16 cellular contexts compared by ENCODE assay signal in genomic region chr2:218394298-218395089, GRCh38. TPM values are rescaled to one million over a fixed set of nuclear protein-coding genes. Genes with fewer than 3 reads are reported as not detected.
DNase-seq lines count a peak whose midpoint lies in the region; ATAC-seq and TF ChIP-seq lines count a peak whose summit lies in the region.
"Had no signal": no experiment of that assay in that cellular context is flagged by ENCODE, and none has a peak within 500 bp of the region (broad histone marks: within the 10 kb centered on the region; RNA-seq: fewer than 3 reads in every experiment).

No MANE protein-coding gene starts in this region.

- H3K9me3 Mint-ChIP-seq in activated T-helper 17 cell treated with anti-CD3 and anti-CD28 coated beads, Interleukin-2, amount 50 U/mL, for 72 hours: no peaks in the 10 kb centered on the region
- H3K9me3 Mint-ChIP-seq in natural killer cell treated with Interleukin-12 subunit alpha and Interleukin-12 subunit beta and Interleukin-15 and Interleukin-18, amount 100 ng/mL, for 72 hours: no peaks in the 10 kb centered on the region
- no peaks in the 10 kb centered on the region for H3K9me3 Mint-ChIP-seq in nephron progenitor cell

- H3K27ac ChIP-seq in BLaER1 treated with 17β-estradiol and CSF1 and Interleukin-3, amounts not matched to agents 10 nM and 100 nM: peak overlapping the region; percentile 23 to 100 (median 96); a peak in 20 of 22 replicates
- H3K27ac ChIP-seq: SJSA1 had no signal

- peak overlapping the region; percentile 76 to 99 (median 95) for H3K4me2 ChIP-seq in BLaER1 treated with 17β-estradiol and CSF1 and Interleukin-3, amounts not matched to agents 10 nM and 100 nM

- no peaks in the 10 kb centered on the region for H3K9me3 ChIP-seq in BLaER1 treated with 17β-estradiol and CSF1 and Interleukin-3, amounts not matched to agents 10 nM and 100 nM (replicated peaks in 1 of 11)
- H3K9me3 ChIP-seq: Caco-2, SJSA1, upper lobe of left lung had no signal

- peak overlapping the region in 9 of 11 experiments; percentile 24 to 99 (median 42); a peak in 10 of 22 replicates for H3K9ac ChIP-seq in BLaER1 treated with 17β-estradiol and CSF1 and Interleukin-3, amounts not matched to agents 10 nM and 100 nM

- peak overlapping the region in 3 of 10 experiments; percentile 20 to 34 (median 29); a peak in 3 of 20 replicates for H3K4me3 ChIP-seq in BLaER1 treated with 17β-estradiol and CSF1 and Interleukin-3, amounts not matched to agents 10 nM and 100 nM
- H3K4me3 ChIP-seq: lung had no signal

- H3K36me3 Mint-ChIP-seq in activated T-helper 17 cell treated with anti-CD3 and anti-CD28 coated beads, Interleukin-2, amount 50 U/mL, for 72 hours (ENCODE audit: low read depth): peaks cover 30% of the 10 kb centered on the region
- H3K36me3 Mint-ChIP-seq in natural killer cell treated with Interleukin-12 subunit alpha and Interleukin-12 subunit beta and Interleukin-15 and Interleukin-18, amount 100 ng/mL, for 72 hours: no peaks in the 10 kb centered on the region
- no peaks in the 10 kb centered on the region for H3K36me3 Mint-ChIP-seq in nephron progenitor cell (ENCODE audit: low read depth)

- H3K27me3 Mint-ChIP-seq in activated T-helper 17 cell treated with anti-CD3 and anti-CD28 coated beads, Interleukin-2, amount 50 U/mL, for 72 hours: no peaks in the 10 kb centered on the region
- no peaks in the 10 kb centered on the region for H3K27me3 Mint-ChIP-seq in natural killer cell treated with Interleukin-12 subunit alpha and Interleukin-12 subunit beta and Interleukin-15 and Interleukin-18, amount 100 ng/mL, for 72 hours
- H3K27me3 Mint-ChIP-seq in nephron progenitor cell (ENCODE audit: low read depth, poor library complexity): peaks cover 48% of the 10 kb centered on the region

- H3K4me3 Mint-ChIP-seq in activated T-helper 17 cell treated with anti-CD3 and anti-CD28 coated beads, Interleukin-2, amount 50 U/mL, for 72 hours: peak overlapping the region; percentile 31
- peak overlapping the region; percentile 30 for H3K4me3 Mint-ChIP-seq in natural killer cell treated with Interleukin-12 subunit alpha and Interleukin-12 subunit beta and Interleukin-15 and Interleukin-18, amount 100 ng/mL, for 72 hours
- no peak overlapping the region for H3K4me3 Mint-ChIP-seq in nephron progenitor cell

- H3K4me1 Mint-ChIP-seq in activated T-helper 17 cell treated with anti-CD3 and anti-CD28 coated beads, Interleukin-2, amount 50 U/mL, for 72 hours: no peaks in the 10 kb centered on the region
- peaks cover 45 to 57% of the 10 kb centered on the region in 2 donors for H3K4me1 Mint-ChIP-seq in natural killer cell treated with Interleukin-12 subunit alpha and Interleukin-12 subunit beta and Interleukin-15 and Interleukin-18, amount 100 ng/mL, for 72 hours (ENCODE audit: low read depth in 2 of 2)
- peaks cover 24% of the 10 kb centered on the region for H3K4me1 Mint-ChIP-seq in nephron progenitor cell

- H3K4me1 ChIP-seq in BLaER1 treated with 17β-estradiol and CSF1 and Interleukin-3, amounts not matched to agents 10 nM and 100 nM: peaks cover 60 to 79% (median 75%) of the 10 kb centered on the region in 10 experiments

- no peak overlapping the region for H3K27ac Mint-ChIP-seq in activated T-helper 17 cell treated with anti-CD3 and anti-CD28 coated beads, Interleukin-2, amount 50 U/mL, for 72 hours
- H3K27ac Mint-ChIP-seq in natural killer cell treated with Interleukin-12 subunit alpha and Interleukin-12 subunit beta and Interleukin-15 and Interleukin-18, amount 100 ng/mL, for 72 hours: peak overlapping the region in 1 of 2 donors; percentile 26
- H3K27ac Mint-ChIP-seq in nephron progenitor cell: no peak overlapping the region

- H4K20me1 ChIP-seq in BLaER1 treated with 17β-estradiol and CSF1 and Interleukin-3, amounts not matched to agents 10 nM and 100 nM: no peaks in the 10 kb centered on the region

- DNase-seq in GDM1 (lab: John Stamatoyannopoulos, UW) (peak; percentile 40), amygdala (lab: John Stamatoyannopoulos, UW) (no peak), nephron progenitor cell (no peak), occipital lobe (lab: John Stamatoyannopoulos, UW) (no peak)
- DNase-seq in natural killer cell treated with Interleukin-12 subunit alpha and Interleukin-12 subunit beta and Interleukin-15 and Interleukin-18, amount 100 ng/mL, for 72 hours (ENCODE audit: low spot score): no peak
- DNase-seq: anterior cingulate cortex, Caco-2, head of caudate nucleus, MM.1S, NCI-H524 had no signal

- no peak for TF ChIP-seq CTCF in nephron progenitor cell (IDR thresholded peaks at IDR 0.05)

- no peaks in the 10 kb centered on the region for H3K36me3 ChIP-seq in BLaER1 treated with 17β-estradiol and CSF1 and Interleukin-3, amounts not matched to agents 10 nM and 100 nM
- H3K36me3 ChIP-seq: SJSA1 had no signal

- peaks cover 0 to 26% (median 20%) of the 10 kb centered on the region in 11 experiments; a peak in 15 of 22 replicates for H3K27me3 ChIP-seq in BLaER1 treated with 17β-estradiol and CSF1 and Interleukin-3, amounts not matched to agents 10 nM and 100 nM
- H3K27me3 ChIP-seq: SJSA1, upper lobe of left lung had no signal

- ATAC-seq in activated T-helper 17 cell treated with anti-CD3 and anti-CD28 coated beads, Interleukin-2, amount 50 U/mL, for 72 hours (replicated peaks): no peak
- ATAC-seq in natural killer cell treated with Interleukin-12 subunit alpha and Interleukin-12 subunit beta and Interleukin-15 and Interleukin-18, amount 100 ng/mL, for 72 hours: no peak
- no peak for ATAC-seq in GM19463 (IDR thresholded peaks at IDR 0.05; ENCODE audit: unreplicated experiment)

RNA-seq across cellular contexts. Expression of gene CTDSP1, which starts 5.2 kb away (rescaled TPM):
- total RNA-seq in activated T-helper 17 cell treated with anti-CD3 and anti-CD28 coated beads, Interleukin-2, amount 50 U/mL, for 72 hours: 100 to 1,000 TPM; 126 to 197 TPM
- total RNA-seq in natural killer cell treated with Interleukin-12 subunit alpha and Interleukin-12 subunit beta and Interleukin-15 and Interleukin-18, amount 100 ng/mL, for 72 hours: 100 to 1,000 TPM in 1 of 2 donors, 10 to 100 TPM in 1; 92.5 to 106 TPM
- total RNA-seq in occipital lobe: 13.3 TPM

RNA-seq across cellular contexts. Expression of gene SLC11A1, which starts 12.4 kb away (rescaled TPM):
- under 1 TPM; 0.09 to 0.19 TPM for total RNA-seq in activated T-helper 17 cell treated with anti-CD3 and anti-CD28 coated beads, Interleukin-2, amount 50 U/mL, for 72 hours
- under 1 TPM in 1 of 2 donors, not detected in 1; 0.11 TPM for total RNA-seq in natural killer cell treated with Interleukin-12 subunit alpha and Interleukin-12 subunit beta and Interleukin-15 and Interleukin-18, amount 100 ng/mL, for 72 hours
- 1.7 TPM for total RNA-seq in occipital lobe

RNA-seq across cellular contexts. Expression of gene VIL1, which starts 24.4 kb away (rescaled TPM):
- total RNA-seq in activated T-helper 17 cell treated with anti-CD3 and anti-CD28 coated beads, Interleukin-2, amount 50 U/mL, for 72 hours: under 1 TPM in 1 of 2 donors, not detected in 1; 0.34 TPM
- total RNA-seq in natural killer cell treated with Interleukin-12 subunit alpha and Interleukin-12 subunit beta and Interleukin-15 and Interleukin-18, amount 100 ng/mL, for 72 hours: under 1 TPM in 1 of 2 donors, not detected in 1; 0.10 TPM
- not detected for total RNA-seq in occipital lobe
- total RNA-seq: SJSA1 had no signal

RNA-seq across cellular contexts. Expression of gene CATIP, which starts 37.8 kb away (rescaled TPM):
- not detected for total RNA-seq in activated T-helper 17 cell treated with anti-CD3 and anti-CD28 coated beads, Interleukin-2, amount 50 U/mL, for 72 hours
- not detected for total RNA-seq in natural killer cell treated with Interleukin-12 subunit alpha and Interleukin-12 subunit beta and Interleukin-15 and Interleukin-18, amount 100 ng/mL, for 72 hours
- total RNA-seq in occipital lobe: 0.31 TPM
- total RNA-seq: SJSA1 had no signal
